In genomic region chr11:2482199-2482598, GRCh38 we compare ENCODE assay signal across 26 cellular contexts. TPM values are rescaled to one million over a fixed set of nuclear protein-coding genes. Genes with fewer than 3 reads are reported as not detected.
DNase-seq lines count a peak whose midpoint lies in the region; ATAC-seq and TF ChIP-seq lines count a peak whose summit lies in the region.
"Had no signal": no experiment of that assay in that cellular context is flagged by ENCODE, and none has a peak within 500 bp of the region (broad histone marks: within the 10 kb centered on the region; RNA-seq: fewer than 3 reads in every experiment).

No MANE protein-coding gene starts in this region.

- H3K27me3 Mint-ChIP-seq in dendritic cell treated with granulocyte-macrophage colony-stimulating factor and Interleukin-4, amounts not matched to agents 40 ng/mL and 50 ng/mL, for 4 days: no peaks in the 10 kb centered on the region
- H3K27me3 Mint-ChIP-seq: CD4-positive, CD25-positive, alpha-beta regulatory T cell had no signal

- peaks cover 66% of the 10 kb centered on the region for H3K36me3 Mint-ChIP-seq in dendritic cell treated with granulocyte-macrophage colony-stimulating factor and Interleukin-4, amounts not matched to agents 40 ng/mL and 50 ng/mL, for 4 days (ENCODE audit: low read depth)

- intact Hi-C loops in heart left ventricle (cut with DNase I) (no loop called here), right cardiac atrium (cut with DNase I) (no loop called here)
- intact Hi-C loops in dendritic cell treated with granulocyte-macrophage colony-stimulating factor and Interleukin-4, amounts not matched to agents 40 ng/mL and 50 ng/mL, for 4 days (cut with micrococcal nuclease): no loop called here

- TF ChIP-seq POLR2A in heart left ventricle (IDR thresholded peaks at IDR 0.05): no peak

- TF ChIP-seq CTCF in heart left ventricle (IDR thresholded peaks at IDR 0.05): no peak

- H3K4me3 Mint-ChIP-seq in dendritic cell treated with granulocyte-macrophage colony-stimulating factor and Interleukin-4, amounts not matched to agents 40 ng/mL and 50 ng/mL, for 4 days: peak overlapping the region; percentile 38
- H3K4me3 Mint-ChIP-seq: GM23338 had no signal

- no peak for DNase-seq in heart left ventricle
- DNase-seq in right cardiac atrium: no peak
- DNase-seq in NCI-H748 (lab: John Stamatoyannopoulos, UW; ENCODE audit: unreplicated experiment): peak; percentile 87
- DNase-seq in activated CD8-positive, alpha-beta memory T cell treated with anti-CD3 and anti-CD28 coated beads, Interleukin-2, amount 50 U/mL, for 4 hours: no peak
- no peak for DNase-seq in activated CD4-positive, alpha-beta T cell treated with anti-CD3 and anti-CD28 coated beads for 48 hours
- DNase-seq: Caco-2; CD4-positive, CD25-positive, alpha-beta regulatory T cell; DMS 273 treated with DMSO at 0.1 percent for 48 hours; DMS79 treated with DMSO at 0.1 percent for 48 hours; HCEC 1CT; KBM-7; MV-4-11; NCI-H1105 treated with DMSO at 0.1 percent for 48 hours; NCI-H1694; NCI-H446; NCI-H526; NK-92 treated with Interleukin-12 subunit alpha and Interleukin-12 subunit beta, amount 100 ng/mL, for 24 hours; Peyer's patch had no signal

- peaks cover 65% of the 10 kb centered on the region for H3K4me1 Mint-ChIP-seq in dendritic cell treated with granulocyte-macrophage colony-stimulating factor and Interleukin-4, amounts not matched to agents 40 ng/mL and 50 ng/mL, for 4 days (ENCODE audit: low read depth)
- H3K4me1 Mint-ChIP-seq: GM23338 had no signal

- H3K9me3 ChIP-seq in heart left ventricle (peaks cover 0 to 14% (median under 1%) of the 10 kb centered on the region in 12 donors), right cardiac atrium (ENCODE audit: control insufficient read depth, low read length) (no peaks in the 10 kb centered on the region)

- peak overlapping the region; percentile 87 for H3K27ac Mint-ChIP-seq in dendritic cell treated with granulocyte-macrophage colony-stimulating factor and Interleukin-4, amounts not matched to agents 40 ng/mL and 50 ng/mL, for 4 days
- H3K27ac Mint-ChIP-seq: GM23338 had no signal

- ATAC-seq in heart left ventricle (peak in 3 of 4 donors; percentile 18 to 29 (median 24)), right cardiac atrium (no peak), GM18502 (IDR thresholded peaks at IDR 0.05; ENCODE audit: poor library complexity, unreplicated experiment) (no peak)
- ATAC-seq: GM23338, SK-N-SH treated with all-trans-retinoic acid at 6 μM for 48 hours had no signal

- no peak overlapping the region for H3K4me3 ChIP-seq in heart left ventricle
- H3K4me3 ChIP-seq in right cardiac atrium (ENCODE audit: low read length): no peak overlapping the region
- H3K4me3 ChIP-seq: GM23338, Peyer's patch had no signal

- WGBS in heart left ventricle, 4 donors: 21 to 45% (median 37%) methylated on average over 3 of the region's 3 CpGs
- WGBS in right cardiac atrium: 45% methylated on average over 3 of the region's 3 CpGs

- peaks cover 47% of the 10 kb centered on the region for H3K9me3 Mint-ChIP-seq in dendritic cell treated with granulocyte-macrophage colony-stimulating factor and Interleukin-4, amounts not matched to agents 40 ng/mL and 50 ng/mL, for 4 days

- H3K4me1 ChIP-seq in heart left ventricle (peaks cover 0 to 36% (median 18%) of the 10 kb centered on the region in 12 donors), right cardiac atrium (ENCODE audit: control insufficient read depth, insufficient read depth, low read length) (peaks cover 4% of the 10 kb centered on the region)
- H3K4me1 ChIP-seq: Caco-2 had no signal

- no peaks in the 10 kb centered on the region for H3K36me3 ChIP-seq in heart left ventricle
- H3K36me3 ChIP-seq: Peyer's patch had no signal

- H3K27ac ChIP-seq in heart left ventricle: no peak overlapping the region
- H3K27ac ChIP-seq in right cardiac atrium (ENCODE audit: low read length): no peak overlapping the region
- H3K27ac ChIP-seq: HL-60 had no signal

- no peaks in the 10 kb centered on the region for H3K27me3 ChIP-seq in heart left ventricle
- no peaks in the 10 kb centered on the region for H3K27me3 ChIP-seq in right cardiac atrium (ENCODE audit: control insufficient read depth, insufficient read depth)
- H3K27me3 ChIP-seq: Peyer's patch had no signal

RNA-seq across cellular contexts. Expression of gene KCNQ1, which starts 37.4 kb away (rescaled TPM):
- total RNA-seq in heart left ventricle: 10 to 100 TPM; 18.6 to 42.4 (median 38.4) TPM
- polyA plus RNA-seq in heart left ventricle: 10 to 100 TPM; 24.7 to 31.4 TPM
- total RNA-seq in right cardiac atrium: 10 to 100 TPM; 36.5 to 46.8 (median 41.0) TPM
- polyA plus RNA-seq in right cardiac atrium: 36.4 TPM
- polyA plus RNA-seq: AG04450 had no signal

RNA-seq across cellular contexts. Expression of gene TRPM5, which starts 37.9 kb away (rescaled TPM):
- total RNA-seq in heart left ventricle (not detected), right cardiac atrium (not detected)
- polyA plus RNA-seq in heart left ventricle (not detected), right cardiac atrium (0.02 TPM)
- total RNA-seq: A172, Caco-2, GM23338, OCI-LY7 had no signal
- polyA plus RNA-seq: AG04450; CD4-positive, CD25-positive, alpha-beta regulatory T cell; GM23338 had no signal

Comparison
In these comparisons a context has a peak if more than half of its experiments do, and no peak if none do; other contexts are left out.
1. ATAC-seq: peak in heart left ventricle (3 of 4); none in right cardiac atrium (0 of 2) and GM18502 (single experiment).